In the genomic region with DNA sequence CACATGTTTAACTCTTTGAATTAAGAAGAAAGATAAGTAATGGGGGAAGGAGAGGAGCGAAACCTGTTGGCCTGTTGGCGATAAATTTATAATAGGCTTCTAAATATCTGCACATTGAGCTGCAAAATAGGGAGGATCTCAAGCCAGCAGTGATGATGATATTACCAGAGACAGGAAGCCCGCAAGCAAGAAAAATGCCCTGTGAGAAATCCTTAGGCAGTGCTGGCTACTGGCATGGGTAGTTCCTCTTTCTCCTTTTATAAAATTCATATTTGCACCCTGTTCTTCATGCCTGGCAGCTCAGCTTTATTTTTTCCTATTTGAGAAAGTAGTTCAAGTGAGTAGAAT, we compare ENCODE assay signal across 8 cellular contexts. TPM values are rescaled to one million over a fixed set of nuclear protein-coding genes. Genes with fewer than 3 reads are reported as not detected.
A peak's percentile ranks its signal among the peaks of the same experiment; 100 is the strongest.
DNase-seq lines count a peak whose midpoint lies in the region; ATAC-seq and TF ChIP-seq lines count a peak whose summit lies in the region.

No MANE protein-coding gene starts in this region.

- no peaks in the 10 kb centered on the region for H3K9me3 Mint-ChIP-seq in Calu3 (ENCODE audit: low read depth, unreplicated experiment)
- H3K9me3 Mint-ChIP-seq in activated T-helper 17 cell treated with anti-CD3 and anti-CD28 coated beads, Interleukin-2, amount 50 U/mL, for 72 hours, result no peaks in the 10 kb centered on the region
- no peaks in the 10 kb centered on the region for H3K9me3 Mint-ChIP-seq in stimulated activated memory B cell treated with anti-CD40 and anti-IgM and Interleukin-4, amounts not matched to agents 10 μg/mL and 1 μg/mL and 100 μg/mL, for 72 hours

- H3K4me3 ChIP-seq in iPS DF 6.9 (ENCODE audit: low read length), result peak overlapping the region; percentile 49; the same call in 1 of the 2 replicates

- H3K36me3 Mint-ChIP-seq in Calu3 (ENCODE audit: insufficient read depth, unreplicated experiment), result peaks cover 13% of the 10 kb centered on the region
- H3K36me3 Mint-ChIP-seq in activated T-helper 17 cell treated with anti-CD3 and anti-CD28 coated beads, Interleukin-2, amount 50 U/mL, for 72 hours (ENCODE audit: low read depth), result peaks cover 31% of the 10 kb centered on the region
- no peaks in the 10 kb centered on the region for H3K36me3 Mint-ChIP-seq in stimulated activated memory B cell treated with anti-CD40 and anti-IgM and Interleukin-4, amounts not matched to agents 10 μg/mL and 1 μg/mL and 100 μg/mL, for 72 hours

- CTCF ChIA-PET in Calu3 (lab: Charles Lee), result interaction anchor here (1.1 kb wide), 1 partner anchor 11 kb away, joined by 4 read pairs; no protein-coding TSS in a partner anchor

- no CpG with 5 or more reads among the region's 3 CpGs for WGBS in iPS DF 6.9 (ENCODE audit: insufficient coverage, insufficient read length)

- H3K4me1 Mint-ChIP-seq in Calu3 (ENCODE audit: low read depth, unreplicated experiment), result peaks cover 42% of the 10 kb centered on the region
- H3K4me1 Mint-ChIP-seq in activated T-helper 17 cell treated with anti-CD3 and anti-CD28 coated beads, Interleukin-2, amount 50 U/mL, for 72 hours, result peaks cover 40% of the 10 kb centered on the region
- peaks cover 73% of the 10 kb centered on the region for H3K4me1 Mint-ChIP-seq in stimulated activated memory B cell treated with anti-CD40 and anti-IgM and Interleukin-4, amounts not matched to agents 10 μg/mL and 1 μg/mL and 100 μg/mL, for 72 hours

- H3K4me3 Mint-ChIP-seq in Calu3 (ENCODE audit: low read depth, unreplicated experiment), result peak overlapping the region; percentile 83
- H3K4me3 Mint-ChIP-seq in activated T-helper 17 cell treated with anti-CD3 and anti-CD28 coated beads, Interleukin-2, amount 50 U/mL, for 72 hours, result peak overlapping the region; percentile 84
- peak overlapping the region; percentile 95 for H3K4me3 Mint-ChIP-seq in stimulated activated memory B cell treated with anti-CD40 and anti-IgM and Interleukin-4, amounts not matched to agents 10 μg/mL and 1 μg/mL and 100 μg/mL, for 72 hours

- H3K9me3 ChIP-seq in iPS DF 6.9 (ENCODE audit: control insufficient read depth, insufficient read depth, low read length), result no peaks in the 10 kb centered on the region

- ATAC-seq in activated T-helper 17 cell treated with anti-CD3 and anti-CD28 coated beads, Interleukin-2, amount 50 U/mL, for 72 hours (replicated peaks), result no peak
- no peak for ATAC-seq in stimulated activated memory B cell treated with anti-CD40 and anti-IgM and Interleukin-4, amounts not matched to agents 10 μg/mL and 1 μg/mL and 100 μg/mL, for 72 hours
- ATAC-seq in GM19023 (IDR thresholded peaks at IDR 0.05; ENCODE audit: unreplicated experiment), result no peak

- peak overlapping the region; percentile 52 for H3K27ac Mint-ChIP-seq in Calu3 (ENCODE audit: unreplicated experiment)
- peak overlapping the region; percentile 91 for H3K27ac Mint-ChIP-seq in activated T-helper 17 cell treated with anti-CD3 and anti-CD28 coated beads, Interleukin-2, amount 50 U/mL, for 72 hours
- H3K27ac Mint-ChIP-seq in stimulated activated memory B cell treated with anti-CD40 and anti-IgM and Interleukin-4, amounts not matched to agents 10 μg/mL and 1 μg/mL and 100 μg/mL, for 72 hours, result peak overlapping the region; percentile 95

- no peak for TF ChIP-seq CTCF in Calu3 (IDR thresholded peaks at IDR 0.05; ENCODE audit: unreplicated experiment)

- H3K4me1 ChIP-seq in iPS DF 6.9 (ENCODE audit: control insufficient read depth, insufficient read depth, low read length), result peaks cover 4% of the 10 kb centered on the region; the same call in 1 of the 2 replicates

- intact Hi-C loops in Calu3 (cut with micrococcal nuclease; ENCODE audit: unreplicated experiment), result loop anchor here (2.0 to 5.0 kb wide), 2 partner anchors 78 to 100 kb away; partner anchors contain the start of genes RASL11A and RPL21

- no peaks in the 10 kb centered on the region for H3K27me3 Mint-ChIP-seq in Calu3 (ENCODE audit: unreplicated experiment)
- H3K27me3 Mint-ChIP-seq in activated T-helper 17 cell treated with anti-CD3 and anti-CD28 coated beads, Interleukin-2, amount 50 U/mL, for 72 hours, result no peaks in the 10 kb centered on the region
- H3K27me3 Mint-ChIP-seq in stimulated activated memory B cell treated with anti-CD40 and anti-IgM and Interleukin-4, amounts not matched to agents 10 μg/mL and 1 μg/mL and 100 μg/mL, for 72 hours, result no peaks in the 10 kb centered on the region

- DNase-seq in Calu3 (no peak), LHCN-M2 (ENCODE audit: low read depth) (peak; percentile 41), iPS DF 6.9 (ENCODE audit: low read depth, low spot score) (no peak), GM19240 (ENCODE audit: insufficient read length, low spot score) (no peak), SHP77 (lab: John Stamatoyannopoulos, UW) (no peak)

- no peak overlapping the region for H3K27ac ChIP-seq in iPS DF 6.9 (ENCODE audit: low read length)

- no peaks in the 10 kb centered on the region for H3K27me3 ChIP-seq in iPS DF 6.9 (ENCODE audit: control insufficient read depth, insufficient read depth, low read length)

- TSS peak; percentile 48 for BruUV-seq in Calu3 (replicated peaks; lab: Mats Ljungman, UMichigan)

- 0 out of 2 replicates have a peak, but pooled peaks cover 2% of the 10 kb centered on the region for H3K36me3 ChIP-seq in iPS DF 6.9 (ENCODE audit: control insufficient read depth, insufficient read depth, low read length)

RNA-seq across cellular contexts. Expression of gene USP12, which starts 0.9 kb away (rescaled TPM):
- total RNA-seq in Calu3 (2022), result 20.6 and 20.8 TPM in 2 replicates
- 20.6 and 26.8 TPM in 2 replicates for total RNA-seq in LHCN-M2 (2014; rRNA removed)
- 9.2 TPM for polyA plus RNA-seq in LHCN-M2 (2012)
- total RNA-seq in activated T-helper 17 cell treated with anti-CD3 and anti-CD28 coated beads, Interleukin-2, amount 50 U/mL, for 72 hours, result 10 to 100 TPM; 65.6 to 77.2 TPM
